ENCODE assay signal across 2 cellular contexts in the genomic region with DNA sequence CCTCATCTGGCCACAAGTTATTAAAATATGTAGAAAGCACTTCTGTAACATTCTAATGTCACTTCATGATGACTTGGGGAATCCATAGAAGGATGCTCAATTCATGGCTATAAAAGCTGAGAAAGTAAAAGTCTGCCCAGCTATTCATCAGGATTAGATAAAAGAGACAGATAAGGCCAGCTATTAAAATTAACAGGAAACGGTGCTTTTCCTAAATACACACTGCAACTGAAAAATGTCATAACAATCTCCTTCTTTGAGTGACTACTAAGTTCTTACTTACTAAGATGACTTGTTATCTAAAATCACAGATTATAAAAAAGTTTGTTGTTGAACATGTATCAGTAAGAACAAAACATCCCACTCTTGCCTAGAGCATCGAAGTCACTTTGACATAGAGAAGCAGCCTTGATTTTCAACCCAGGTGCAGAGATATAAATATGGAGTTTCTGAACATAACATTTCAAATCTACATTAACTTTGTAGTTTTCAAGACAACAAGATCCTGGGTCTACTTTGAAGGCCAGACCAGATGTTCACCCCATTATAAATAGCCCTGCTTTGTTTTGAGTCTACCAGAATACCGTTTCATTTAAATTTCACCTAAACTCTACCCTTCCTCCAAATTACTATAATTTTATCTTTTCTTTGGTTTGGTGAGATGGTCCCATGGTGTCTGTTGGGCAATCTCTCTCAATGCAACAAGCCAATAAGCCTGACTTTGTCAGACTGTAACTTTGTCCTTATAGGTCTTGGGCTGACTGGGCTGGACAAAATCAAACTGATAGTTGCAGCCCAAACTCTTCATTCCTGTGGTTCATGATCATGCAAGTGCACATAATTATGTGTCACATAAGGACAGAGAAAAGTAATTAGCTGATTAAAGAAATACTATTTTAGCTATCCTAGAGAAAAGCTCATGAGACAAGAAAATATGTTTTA.
TF ChIP-seq lines count a peak whose summit lies in the region.

No MANE protein-coding gene starts in this region.

TF ChIP-seq in SK-N-SH, 30 proteins besides CTCF, POLR2A, EP300 and RAD21 (continued from another document):
- no peak for TF ChIP-seq FOSL2 (IDR thresholded peaks at IDR 0.05; ENCODE audit: borderline replicate concordance, low read depth)

TF ChIP-seq in SK-N-SH treated with all-trans-retinoic acid at 6 μM for 48 hours, 23 proteins besides CTCF, POLR2A, EP300 and RAD21 (continued from another document):
- TF ChIP-seq, protein P1, sequence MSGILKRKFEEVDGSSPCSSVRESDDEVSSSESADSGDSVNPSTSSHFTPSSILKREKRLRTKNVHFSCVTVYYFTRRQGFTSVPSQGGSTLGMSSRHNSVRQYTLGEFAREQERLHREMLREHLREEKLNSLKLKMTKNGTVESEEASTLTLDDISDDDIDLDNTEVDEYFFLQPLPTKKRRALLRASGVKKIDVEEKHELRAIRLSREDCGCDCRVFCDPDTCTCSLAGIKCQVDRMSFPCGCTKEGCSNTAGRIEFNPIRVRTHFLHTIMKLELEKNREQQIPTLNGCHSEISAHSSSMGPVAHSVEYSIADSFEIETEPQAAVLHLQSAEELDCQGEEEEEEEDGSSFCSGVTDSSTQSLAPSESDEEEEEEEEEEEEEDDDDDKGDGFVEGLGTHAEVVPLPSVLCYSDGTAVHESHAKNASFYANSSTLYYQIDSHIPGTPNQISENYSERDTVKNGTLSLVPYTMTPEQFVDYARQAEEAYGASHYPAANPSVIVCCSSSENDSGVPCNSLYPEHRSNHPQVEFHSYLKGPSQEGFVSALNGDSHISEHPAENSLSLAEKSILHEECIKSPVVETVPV (CRISPR knock-in tag; IDR thresholded peaks at IDR 0.05) = no peak
- TF ChIP-seq GLIS3 (CRISPR knock-in tag; IDR thresholded peaks at IDR 0.05) (no peak), ZFP30 (CRISPR knock-in tag; IDR thresholded peaks at IDR 0.05) (no peak), OSR1 (CRISPR knock-in tag; IDR thresholded peaks at IDR 0.05) (no peak), ESRRG (CRISPR knock-in tag; IDR thresholded peaks at IDR 0.05) (no peak), CSDC2 (CRISPR knock-in tag; IDR thresholded peaks at IDR 0.05) (no peak), RARB (CRISPR knock-in tag; IDR thresholded peaks at IDR 0.05) (no peak), TOX (CRISPR knock-in tag; IDR thresholded peaks at IDR 0.05; ENCODE audit: borderline replicate concordance) (no peak), BACH2 (CRISPR knock-in tag; IDR thresholded peaks at IDR 0.05; ENCODE audit: borderline replicate concordance) (no peak), PPARA (CRISPR knock-in tag; IDR thresholded peaks at IDR 0.05; ENCODE audit: borderline replicate concordance) (no peak), ZNF565 (CRISPR knock-in tag; conservative IDR thresholded peaks at IDR 0.05; ENCODE audit: low read depth) (no peak), TCF4 (CRISPR knock-in tag; IDR thresholded peaks at IDR 0.05; ENCODE audit: borderline replicate concordance) (no peak), ZFP3 (CRISPR knock-in tag; IDR thresholded peaks at IDR 0.05) (no peak), ZNF70 (CRISPR knock-in tag; IDR thresholded peaks at IDR 0.05) (no peak)
- TF ChIP-seq, protein P2, sequence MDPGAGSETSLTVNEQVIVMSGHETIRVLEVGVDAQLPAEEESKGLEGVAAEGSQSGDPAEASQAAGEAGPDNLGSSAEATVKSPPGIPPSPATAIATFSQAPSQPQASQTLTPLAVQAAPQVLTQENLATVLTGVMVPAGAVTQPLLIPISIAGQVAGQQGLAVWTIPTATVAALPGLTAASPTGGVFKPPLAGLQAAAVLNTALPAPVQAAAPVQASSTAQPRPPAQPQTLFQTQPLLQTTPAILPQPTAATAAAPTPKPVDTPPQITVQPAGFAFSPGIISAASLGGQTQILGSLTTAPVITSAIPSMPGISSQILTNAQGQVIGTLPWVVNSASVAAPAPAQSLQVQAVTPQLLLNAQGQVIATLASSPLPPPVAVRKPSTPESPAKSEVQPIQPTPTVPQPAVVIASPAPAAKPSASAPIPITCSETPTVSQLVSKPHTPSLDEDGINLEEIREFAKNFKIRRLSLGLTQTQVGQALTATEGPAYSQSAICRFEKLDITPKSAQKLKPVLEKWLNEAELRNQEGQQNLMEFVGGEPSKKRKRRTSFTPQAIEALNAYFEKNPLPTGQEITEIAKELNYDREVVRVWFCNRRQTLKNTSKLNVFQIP (CRISPR knock-in tag; IDR thresholded peaks at IDR 0.05; ENCODE audit: borderline replicate concordance, low read depth) = no peak
- TF ChIP-seq, protein P3, sequence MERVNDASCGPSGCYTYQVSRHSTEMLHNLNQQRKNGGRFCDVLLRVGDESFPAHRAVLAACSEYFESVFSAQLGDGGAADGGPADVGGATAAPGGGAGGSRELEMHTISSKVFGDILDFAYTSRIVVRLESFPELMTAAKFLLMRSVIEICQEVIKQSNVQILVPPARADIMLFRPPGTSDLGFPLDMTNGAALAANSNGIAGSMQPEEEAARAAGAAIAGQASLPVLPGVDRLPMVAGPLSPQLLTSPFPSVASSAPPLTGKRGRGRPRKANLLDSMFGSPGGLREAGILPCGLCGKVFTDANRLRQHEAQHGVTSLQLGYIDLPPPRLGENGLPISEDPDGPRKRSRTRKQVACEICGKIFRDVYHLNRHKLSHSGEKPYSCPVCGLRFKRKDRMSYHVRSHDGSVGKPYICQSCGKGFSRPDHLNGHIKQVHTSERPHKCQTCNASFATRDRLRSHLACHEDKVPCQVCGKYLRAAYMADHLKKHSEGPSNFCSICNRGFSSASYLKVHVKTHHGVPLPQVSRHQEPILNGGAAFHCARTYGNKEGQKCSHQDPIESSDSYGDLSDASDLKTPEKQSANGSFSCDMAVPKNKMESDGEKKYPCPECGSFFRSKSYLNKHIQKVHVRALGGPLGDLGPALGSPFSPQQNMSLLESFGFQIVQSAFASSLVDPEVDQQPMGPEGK (CRISPR knock-in tag; IDR thresholded peaks at IDR 0.05; ENCODE audit: borderline replicate concordance) = no peak
